2 cellular contexts compared by ENCODE assay signal in genomic region chr11:108085672-108086071, GRCh38.
TF ChIP-seq lines count a peak whose summit lies in the region.

No MANE protein-coding gene starts in this region.

TF ChIP-seq in Ishikawa, 13 proteins besides CTCF, POLR2A, EP300 and RAD21 (continued from another document):
- TF ChIP-seq, protein P1, sequence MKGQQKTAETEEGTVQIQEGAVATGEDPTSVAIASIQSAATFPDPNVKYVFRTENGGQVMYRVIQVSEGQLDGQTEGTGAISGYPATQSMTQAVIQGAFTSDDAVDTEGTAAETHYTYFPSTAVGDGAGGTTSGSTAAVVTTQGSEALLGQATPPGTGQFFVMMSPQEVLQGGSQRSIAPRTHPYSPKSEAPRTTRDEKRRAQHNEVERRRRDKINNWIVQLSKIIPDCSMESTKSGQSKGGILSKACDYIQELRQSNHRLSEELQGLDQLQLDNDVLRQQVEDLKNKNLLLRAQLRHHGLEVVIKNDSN (IDR thresholded peaks at IDR 0.05), result no peak
- TF ChIP-seq CREB1 (IDR thresholded peaks at IDR 0.05; ENCODE audit: low read depth) (no peak), CEBPB (IDR thresholded peaks at IDR 0.05) (peak; percentile 69), TAF1 (IDR thresholded peaks at IDR 0.05; ENCODE audit: low read depth) (no peak), TCF12 (IDR thresholded peaks at IDR 0.05; ENCODE audit: low read depth) (no peak), FOXM1 (IDR thresholded peaks at IDR 0.05; ENCODE audit: borderline replicate concordance, low read depth) (no peak)

TF ChIP-seq in K562, 482 proteins besides CTCF, POLR2A, EP300 and RAD21 (continued from another document):
- TF ChIP-seq ZNF395 (CRISPR knock-in tag; IDR thresholded peaks at IDR 0.05), result no peak
- TF ChIP-seq TRIM25 (IDR thresholded peaks at IDR 0.05; ENCODE audit: borderline replicate concordance), result no peak
- TF ChIP-seq CEBPB (tag; IDR thresholded peaks at IDR 0.05), result peak; percentile 93
- TF ChIP-seq RHOXF2B (CRISPR knock-in tag; conservative IDR thresholded peaks at IDR 0.05), result no peak
